Comparison of ENCODE assay signal across 1 cellular context in the genomic region with DNA sequence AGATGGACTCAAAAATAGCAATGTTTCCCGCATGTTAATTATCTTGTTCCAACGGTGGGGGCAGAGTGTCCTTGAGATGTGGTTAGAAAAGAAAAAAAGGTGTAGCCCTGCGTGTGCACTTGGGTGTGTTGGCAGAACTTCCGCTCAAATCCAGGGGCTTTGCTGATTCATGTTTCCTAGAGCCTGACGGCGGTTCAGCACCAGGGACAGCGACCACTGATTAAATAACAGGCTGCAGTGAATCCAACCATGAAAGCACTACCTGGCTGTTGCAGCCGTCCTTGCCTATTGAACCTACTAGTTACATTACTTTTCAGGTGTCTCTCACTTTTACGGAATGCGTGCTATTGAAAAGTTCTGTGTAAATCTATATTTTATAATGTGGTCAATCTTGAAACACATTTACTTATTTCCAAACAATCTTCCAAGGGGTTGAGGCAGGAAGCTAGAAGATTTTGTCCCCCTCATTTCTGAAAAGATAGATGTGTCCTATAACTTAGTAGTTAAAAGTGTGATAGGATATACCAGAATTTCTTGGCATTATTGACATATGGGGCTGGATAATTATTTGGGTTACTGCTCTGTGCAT.
TF ChIP-seq lines count a peak whose summit lies in the region.

No MANE protein-coding gene starts in this region.

TF ChIP-seq in HepG2, 621 proteins besides CTCF, POLR2A, EP300 and RAD21 (continued from another document and continues in another):
- TF ChIP-seq KLF11 (CRISPR knock-in tag; IDR thresholded peaks at IDR 0.05) (peak; percentile 90; the same call in 1 of the 2 replicates), MIXL1 (CRISPR knock-in tag; IDR thresholded peaks at IDR 0.05) (peak; percentile 96), PPARG (CRISPR knock-in tag; conservative IDR thresholded peaks at IDR 0.05) (no peak), NKX3-1 (CRISPR knock-in tag; IDR thresholded peaks at IDR 0.05) (peak; percentile 93; the same call in 1 of the 2 replicates), SP140L (CRISPR knock-in tag; IDR thresholded peaks at IDR 0.05; ENCODE audit: borderline replicate concordance) (0 out of 2 replicates have a peak, but pooled peaks have one; percentile 43), DNMT3B (CRISPR knock-in tag; conservative IDR thresholded peaks at IDR 0.05) (no peak; the same call in 1 of the 2 replicates), SMAD9 (CRISPR knock-in tag; IDR thresholded peaks at IDR 0.05) (no peak), ZNF251 (CRISPR knock-in tag; IDR thresholded peaks at IDR 0.05) (no peak), ZNF460 (CRISPR knock-in tag; IDR thresholded peaks at IDR 0.05; ENCODE audit: borderline replicate concordance) (no peak), CENPT (CRISPR knock-in tag; IDR thresholded peaks at IDR 0.05; ENCODE audit: low read depth) (no peak), ZNF749 (CRISPR knock-in tag; IDR thresholded peaks at IDR 0.05; ENCODE audit: borderline replicate concordance) (peak; percentile 68; the same call in 1 of the 2 replicates), ONECUT2 (CRISPR knock-in tag; IDR thresholded peaks at IDR 0.05) (peak; percentile 53; the same call in 1 of the 2 replicates), MAFG (CRISPR knock-in tag; IDR thresholded peaks at IDR 0.05) (peak; percentile 62), KDM3A (CRISPR knock-in tag; IDR thresholded peaks at IDR 0.05; ENCODE audit: low read depth) (no peak), ZNF672 (CRISPR knock-in tag; IDR thresholded peaks at IDR 0.05) (no peak), ZNF558 (CRISPR knock-in tag; IDR thresholded peaks at IDR 0.05; ENCODE audit: borderline replicate concordance) (peak; percentile 41; the same call in 1 of the 2 replicates), HMG20B (CRISPR knock-in tag; conservative IDR thresholded peaks at IDR 0.05) (no peak), FOSL1 (CRISPR knock-in tag; IDR thresholded peaks at IDR 0.05; ENCODE audit: borderline replicate concordance) (0 out of 2 replicates have a peak, but pooled peaks have one; percentile 23), ZNF264 (CRISPR knock-in tag; IDR thresholded peaks at IDR 0.05) (peak; percentile 53; the same call in 1 of the 2 replicates), HOXA5 (CRISPR knock-in tag; IDR thresholded peaks at IDR 0.05) (peak; percentile 52; the same call in 1 of the 2 replicates), PITX1 (CRISPR knock-in tag; IDR thresholded peaks at IDR 0.05) (peak; percentile 33; the same call in 1 of the 2 replicates), FOXK2 (IDR thresholded peaks at IDR 0.05) (no peak), MTF2 (CRISPR knock-in tag; IDR thresholded peaks at IDR 0.05; ENCODE audit: borderline replicate concordance) (no peak), ZNF563 (CRISPR knock-in tag; IDR thresholded peaks at IDR 0.05) (0 out of 2 replicates have a peak, but pooled peaks have one; percentile 41)
- TF ChIP-seq, protein P1, sequence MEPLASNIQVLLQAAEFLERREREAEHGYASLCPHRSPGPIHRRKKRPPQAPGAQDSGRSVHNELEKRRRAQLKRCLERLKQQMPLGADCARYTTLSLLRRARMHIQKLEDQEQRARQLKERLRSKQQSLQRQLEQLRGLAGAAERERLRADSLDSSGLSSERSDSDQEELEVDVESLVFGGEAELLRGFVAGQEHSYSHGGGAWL (CRISPR knock-in tag; IDR thresholded peaks at IDR 0.05), result peak; percentile 67; the same call in 1 of the 2 replicates
- TF ChIP-seq, protein P2, sequence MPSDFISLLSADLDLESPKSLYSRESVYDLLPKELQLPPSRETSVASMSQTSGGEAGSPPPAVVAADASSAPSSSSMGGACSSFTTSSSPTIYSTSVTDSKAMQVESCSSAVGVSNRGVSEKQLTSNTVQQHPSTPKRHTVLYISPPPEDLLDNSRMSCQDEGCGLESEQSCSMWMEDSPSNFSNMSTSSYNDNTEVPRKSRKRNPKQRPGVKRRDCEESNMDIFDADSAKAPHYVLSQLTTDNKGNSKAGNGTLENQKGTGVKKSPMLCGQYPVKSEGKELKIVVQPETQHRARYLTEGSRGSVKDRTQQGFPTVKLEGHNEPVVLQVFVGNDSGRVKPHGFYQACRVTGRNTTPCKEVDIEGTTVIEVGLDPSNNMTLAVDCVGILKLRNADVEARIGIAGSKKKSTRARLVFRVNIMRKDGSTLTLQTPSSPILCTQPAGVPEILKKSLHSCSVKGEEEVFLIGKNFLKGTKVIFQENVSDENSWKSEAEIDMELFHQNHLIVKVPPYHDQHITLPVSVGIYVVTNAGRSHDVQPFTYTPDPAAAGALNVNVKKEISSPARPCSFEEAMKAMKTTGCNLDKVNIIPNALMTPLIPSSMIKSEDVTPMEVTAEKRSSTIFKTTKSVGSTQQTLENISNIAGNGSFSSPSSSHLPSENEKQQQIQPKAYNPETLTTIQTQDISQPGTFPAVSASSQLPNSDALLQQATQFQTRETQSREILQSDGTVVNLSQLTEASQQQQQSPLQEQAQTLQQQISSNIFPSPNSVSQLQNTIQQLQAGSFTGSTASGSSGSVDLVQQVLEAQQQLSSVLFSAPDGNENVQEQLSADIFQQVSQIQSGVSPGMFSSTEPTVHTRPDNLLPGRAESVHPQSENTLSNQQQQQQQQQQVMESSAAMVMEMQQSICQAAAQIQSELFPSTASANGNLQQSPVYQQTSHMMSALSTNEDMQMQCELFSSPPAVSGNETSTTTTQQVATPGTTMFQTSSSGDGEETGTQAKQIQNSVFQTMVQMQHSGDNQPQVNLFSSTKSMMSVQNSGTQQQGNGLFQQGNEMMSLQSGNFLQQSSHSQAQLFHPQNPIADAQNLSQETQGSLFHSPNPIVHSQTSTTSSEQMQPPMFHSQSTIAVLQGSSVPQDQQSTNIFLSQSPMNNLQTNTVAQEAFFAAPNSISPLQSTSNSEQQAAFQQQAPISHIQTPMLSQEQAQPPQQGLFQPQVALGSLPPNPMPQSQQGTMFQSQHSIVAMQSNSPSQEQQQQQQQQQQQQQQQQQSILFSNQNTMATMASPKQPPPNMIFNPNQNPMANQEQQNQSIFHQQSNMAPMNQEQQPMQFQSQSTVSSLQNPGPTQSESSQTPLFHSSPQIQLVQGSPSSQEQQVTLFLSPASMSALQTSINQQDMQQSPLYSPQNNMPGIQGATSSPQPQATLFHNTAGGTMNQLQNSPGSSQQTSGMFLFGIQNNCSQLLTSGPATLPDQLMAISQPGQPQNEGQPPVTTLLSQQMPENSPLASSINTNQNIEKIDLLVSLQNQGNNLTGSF (CRISPR knock-in tag; IDR thresholded peaks at IDR 0.05), result peak; percentile 83; the same call in 1 of the 2 replicates
- TF ChIP-seq, protein P3, sequence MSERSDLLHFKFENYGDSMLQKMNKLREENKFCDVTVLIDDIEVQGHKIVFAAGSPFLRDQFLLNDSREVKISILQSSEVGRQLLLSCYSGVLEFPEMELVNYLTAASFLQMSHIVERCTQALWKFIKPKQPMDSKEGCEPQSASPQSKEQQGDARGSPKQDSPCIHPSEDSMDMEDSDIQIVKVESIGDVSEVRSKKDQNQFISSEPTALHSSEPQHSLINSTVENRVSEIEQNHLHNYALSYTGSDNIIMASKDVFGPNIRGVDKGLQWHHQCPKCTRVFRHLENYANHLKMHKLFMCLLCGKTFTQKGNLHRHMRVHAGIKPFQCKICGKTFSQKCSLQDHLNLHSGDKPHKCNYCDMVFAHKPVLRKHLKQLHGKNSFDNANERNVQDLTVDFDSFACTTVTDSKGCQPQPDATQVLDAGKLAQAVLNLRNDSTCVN (CRISPR knock-in tag; IDR thresholded peaks at IDR 0.05; ENCODE audit: borderline replicate concordance), result peak; percentile 81; the same call in 1 of the 2 replicates
- TF ChIP-seq, protein P4, sequence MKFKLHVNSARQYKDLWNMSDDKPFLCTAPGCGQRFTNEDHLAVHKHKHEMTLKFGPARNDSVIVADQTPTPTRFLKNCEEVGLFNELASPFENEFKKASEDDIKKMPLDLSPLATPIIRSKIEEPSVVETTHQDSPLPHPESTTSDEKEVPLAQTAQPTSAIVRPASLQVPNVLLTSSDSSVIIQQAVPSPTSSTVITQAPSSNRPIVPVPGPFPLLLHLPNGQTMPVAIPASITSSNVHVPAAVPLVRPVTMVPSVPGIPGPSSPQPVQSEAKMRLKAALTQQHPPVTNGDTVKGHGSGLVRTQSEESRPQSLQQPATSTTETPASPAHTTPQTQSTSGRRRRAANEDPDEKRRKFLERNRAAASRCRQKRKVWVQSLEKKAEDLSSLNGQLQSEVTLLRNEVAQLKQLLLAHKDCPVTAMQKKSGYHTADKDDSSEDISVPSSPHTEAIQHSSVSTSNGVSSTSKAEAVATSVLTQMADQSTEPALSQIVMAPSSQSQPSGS (CRISPR knock-in tag; IDR thresholded peaks at IDR 0.05), result peak; percentile 55; the same call in 1 of the 2 replicates
- TF ChIP-seq, protein P5, sequence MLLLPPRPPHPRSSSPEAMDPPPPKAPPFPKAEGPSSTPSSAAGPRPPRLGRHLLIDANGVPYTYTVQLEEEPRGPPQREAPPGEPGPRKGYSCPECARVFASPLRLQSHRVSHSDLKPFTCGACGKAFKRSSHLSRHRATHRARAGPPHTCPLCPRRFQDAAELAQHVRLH (CRISPR knock-in tag; IDR thresholded peaks at IDR 0.05; ENCODE audit: borderline replicate concordance, low read depth), result peak; percentile 56; the same call in 1 of the 2 replicates
- TF ChIP-seq, protein P6, sequence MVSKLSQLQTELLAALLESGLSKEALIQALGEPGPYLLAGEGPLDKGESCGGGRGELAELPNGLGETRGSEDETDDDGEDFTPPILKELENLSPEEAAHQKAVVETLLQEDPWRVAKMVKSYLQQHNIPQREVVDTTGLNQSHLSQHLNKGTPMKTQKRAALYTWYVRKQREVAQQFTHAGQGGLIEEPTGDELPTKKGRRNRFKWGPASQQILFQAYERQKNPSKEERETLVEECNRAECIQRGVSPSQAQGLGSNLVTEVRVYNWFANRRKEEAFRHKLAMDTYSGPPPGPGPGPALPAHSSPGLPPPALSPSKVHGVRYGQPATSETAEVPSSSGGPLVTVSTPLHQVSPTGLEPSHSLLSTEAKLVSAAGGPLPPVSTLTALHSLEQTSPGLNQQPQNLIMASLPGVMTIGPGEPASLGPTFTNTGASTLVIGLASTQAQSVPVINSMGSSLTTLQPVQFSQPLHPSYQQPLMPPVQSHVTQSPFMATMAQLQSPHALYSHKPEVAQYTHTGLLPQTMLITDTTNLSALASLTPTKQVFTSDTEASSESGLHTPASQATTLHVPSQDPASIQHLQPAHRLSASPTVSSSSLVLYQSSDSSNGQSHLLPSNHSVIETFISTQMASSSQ (IDR thresholded peaks at IDR 0.05; ENCODE audit: low read depth), result no peak
- TF ChIP-seq, protein P6 (CRISPR knock-in tag; IDR thresholded peaks at IDR 0.05; ENCODE audit: borderline replicate concordance), result no peak
- TF ChIP-seq, protein P7, sequence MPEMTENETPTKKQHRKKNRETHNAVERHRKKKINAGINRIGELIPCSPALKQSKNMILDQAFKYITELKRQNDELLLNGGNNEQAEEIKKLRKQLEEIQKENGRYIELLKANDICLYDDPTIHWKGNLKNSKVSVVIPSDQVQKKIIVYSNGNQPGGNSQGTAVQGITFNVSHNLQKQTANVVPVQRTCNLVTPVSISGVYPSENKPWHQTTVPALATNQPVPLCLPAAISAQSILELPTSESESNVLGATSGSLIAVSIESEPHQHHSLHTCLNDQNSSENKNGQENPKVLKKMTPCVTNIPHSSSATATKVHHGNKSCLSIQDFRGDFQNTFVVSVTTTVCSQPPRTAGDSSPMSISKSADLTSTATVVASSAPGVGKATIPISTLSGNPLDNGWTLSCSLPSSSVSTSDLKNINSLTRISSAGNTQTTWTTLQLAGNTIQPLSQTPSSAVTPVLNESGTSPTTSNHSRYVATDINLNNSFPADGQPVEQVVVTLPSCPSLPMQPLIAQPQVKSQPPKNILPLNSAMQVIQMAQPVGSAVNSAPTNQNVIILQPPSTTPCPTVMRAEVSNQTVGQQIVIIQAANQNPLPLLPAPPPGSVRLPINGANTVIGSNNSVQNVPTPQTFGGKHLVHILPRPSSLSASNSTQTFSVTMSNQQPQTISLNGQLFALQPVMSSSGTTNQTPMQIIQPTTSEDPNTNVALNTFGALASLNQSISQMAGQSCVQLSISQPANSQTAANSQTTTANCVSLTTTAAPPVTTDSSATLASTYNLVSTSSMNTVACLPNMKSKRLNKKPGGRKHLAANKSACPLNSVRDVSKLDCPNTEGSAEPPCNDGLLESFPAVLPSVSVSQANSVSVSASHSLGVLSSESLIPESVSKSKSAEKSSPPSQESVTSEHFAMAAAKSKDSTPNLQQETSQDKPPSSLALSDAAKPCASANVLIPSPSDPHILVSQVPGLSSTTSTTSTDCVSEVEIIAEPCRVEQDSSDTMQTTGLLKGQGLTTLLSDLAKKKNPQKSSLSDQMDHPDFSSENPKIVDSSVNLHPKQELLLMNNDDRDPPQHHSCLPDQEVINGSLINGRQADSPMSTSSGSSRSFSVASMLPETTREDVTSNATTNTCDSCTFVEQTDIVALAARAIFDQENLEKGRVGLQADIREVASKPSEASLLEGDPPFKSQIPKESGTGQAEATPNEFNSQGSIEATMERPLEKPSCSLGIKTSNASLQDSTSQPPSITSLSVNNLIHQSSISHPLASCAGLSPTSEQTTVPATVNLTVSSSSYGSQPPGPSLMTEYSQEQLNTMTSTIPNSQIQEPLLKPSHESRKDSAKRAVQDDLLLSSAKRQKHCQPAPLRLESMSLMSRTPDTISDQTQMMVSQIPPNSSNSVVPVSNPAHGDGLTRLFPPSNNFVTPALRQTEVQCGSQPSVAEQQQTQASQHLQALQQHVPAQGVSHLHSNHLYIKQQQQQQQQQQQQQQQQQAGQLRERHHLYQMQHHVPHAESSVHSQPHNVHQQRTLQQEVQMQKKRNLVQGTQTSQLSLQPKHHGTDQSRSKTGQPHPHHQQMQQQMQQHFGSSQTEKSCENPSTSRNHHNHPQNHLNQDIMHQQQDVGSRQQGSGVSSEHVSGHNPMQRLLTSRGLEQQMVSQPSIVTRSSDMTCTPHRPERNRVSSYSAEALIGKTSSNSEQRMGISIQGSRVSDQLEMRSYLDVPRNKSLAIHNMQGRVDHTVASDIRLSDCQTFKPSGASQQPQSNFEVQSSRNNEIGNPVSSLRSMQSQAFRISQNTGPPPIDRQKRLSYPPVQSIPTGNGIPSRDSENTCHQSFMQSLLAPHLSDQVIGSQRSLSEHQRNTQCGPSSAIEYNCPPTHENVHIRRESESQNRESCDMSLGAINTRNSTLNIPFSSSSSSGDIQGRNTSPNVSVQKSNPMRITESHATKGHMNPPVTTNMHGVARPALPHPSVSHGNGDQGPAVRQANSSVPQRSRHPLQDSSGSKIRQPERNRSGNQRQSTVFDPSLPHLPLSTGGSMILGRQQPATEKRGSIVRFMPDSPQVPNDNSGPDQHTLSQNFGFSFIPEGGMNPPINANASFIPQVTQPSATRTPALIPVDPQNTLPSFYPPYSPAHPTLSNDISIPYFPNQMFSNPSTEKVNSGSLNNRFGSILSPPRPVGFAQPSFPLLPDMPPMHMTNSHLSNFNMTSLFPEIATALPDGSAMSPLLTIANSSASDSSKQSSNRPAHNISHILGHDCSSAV (CRISPR knock-in tag; IDR thresholded peaks at IDR 0.05; ENCODE audit: borderline replicate concordance), result no peak
